Comparison of ENCODE assay signal across 1 cellular context in genomic region chr16:8989099-8989878, GRCh38.
TF ChIP-seq lines count a peak whose summit lies in the region.

No MANE protein-coding gene starts in this region.

TF ChIP-seq in HepG2, 621 proteins besides CTCF, POLR2A, EP300 and RAD21 (continued from another document and continues in another):
- TF ChIP-seq ARID4A (CRISPR knock-in tag; IDR thresholded peaks at IDR 0.05; ENCODE audit: borderline replicate concordance) (peak; percentile 60; the same call in 1 of the 2 replicates), ASH2L (IDR thresholded peaks at IDR 0.05; ENCODE audit: insufficient read length, low read depth, low read length) (peak; percentile 65), CBX5 (CRISPR knock-in tag; IDR thresholded peaks at IDR 0.05; ENCODE audit: borderline replicate concordance) (peak; percentile 30; the same call in 1 of the 2 replicates), ZNF740 (CRISPR knock-in tag; IDR thresholded peaks at IDR 0.05) (no peak), SAP130 (CRISPR knock-in tag; IDR thresholded peaks at IDR 0.05; ENCODE audit: low read depth) (peak; percentile 66; the same call in 1 of the 2 replicates), DZIP1 (CRISPR knock-in tag; IDR thresholded peaks at IDR 0.05) (0 out of 2 replicates have a peak, but pooled peaks have one; percentile 22), ZFP36L2 (CRISPR knock-in tag; IDR thresholded peaks at IDR 0.05) (no peak), UBTF (CRISPR knock-in tag; IDR thresholded peaks at IDR 0.05) (peak; percentile 63), MAX (IDR thresholded peaks at IDR 0.05) (no peak; the same call in 1 of the 2 replicates), REXO4 (CRISPR knock-in tag; IDR thresholded peaks at IDR 0.05; ENCODE audit: borderline replicate concordance) (no peak), SKI (IDR thresholded peaks at IDR 0.05; ENCODE audit: partially characterized antibody) (peak; percentile 13), ETV5 (CRISPR knock-in tag; IDR thresholded peaks at IDR 0.05; ENCODE audit: borderline replicate concordance) (peak; percentile 66; the same call in 1 of the 2 replicates), KDM5B (CRISPR knock-in tag; IDR thresholded peaks at IDR 0.05; ENCODE audit: borderline replicate concordance) (peak; percentile 86), SRSF1 (optimal IDR thresholded peaks at IDR 0.05; ENCODE audit: low read depth, low read length) (peak; percentile 62), MXI1 (IDR thresholded peaks at IDR 0.05; ENCODE audit: borderline replicate concordance, low read depth, low read length) (0 out of 3 replicates have a peak, but pooled peaks have one; percentile 42), ZNF724P (CRISPR knock-in tag; IDR thresholded peaks at IDR 0.05; ENCODE audit: borderline replicate concordance) (0 out of 2 replicates have a peak, but pooled peaks have one; percentile 67), POGZ (CRISPR knock-in tag; IDR thresholded peaks at IDR 0.05) (peak; percentile 58; the same call in 1 of the 2 replicates), NFE2L2 (IDR thresholded peaks at IDR 0.05; ENCODE audit: low read length) (no peak), ZBTB3 (CRISPR knock-in tag; IDR thresholded peaks at IDR 0.05; ENCODE audit: borderline replicate concordance, low read depth) (0 out of 2 replicates have a peak, but pooled peaks have one; percentile 35), ATF2 (CRISPR knock-in tag; IDR thresholded peaks at IDR 0.05) (0 out of 2 replicates have a peak, but pooled peaks have one; percentile 24), ZNF644 (CRISPR knock-in tag; IDR thresholded peaks at IDR 0.05; ENCODE audit: low read depth) (peak; percentile 44; the same call in 1 of the 2 replicates), ARID5B (CRISPR knock-in tag; IDR thresholded peaks at IDR 0.05) (peak; percentile 80), ZBTB7A (CRISPR knock-in tag; IDR thresholded peaks at IDR 0.05) (peak; percentile 19; the same call in 1 of the 2 replicates), TARDBP (CRISPR knock-in tag; IDR thresholded peaks at IDR 0.05) (peak; percentile 59; the same call in 1 of the 2 replicates), PAX8 (CRISPR knock-in tag; IDR thresholded peaks at IDR 0.05; ENCODE audit: borderline replicate concordance) (no peak), ZNF121 (CRISPR knock-in tag; IDR thresholded peaks at IDR 0.05) (peak; percentile 84), MED1 (CRISPR knock-in tag; IDR thresholded peaks at IDR 0.05) (peak; percentile 51), KLF12 (CRISPR knock-in tag; IDR thresholded peaks at IDR 0.05; ENCODE audit: borderline replicate concordance) (peak; percentile 73; the same call in 1 of the 2 replicates), HNRNPL (IDR thresholded peaks at IDR 0.05; ENCODE audit: low read depth, low read length) (peak; percentile 98), TCF7L2 (IDR thresholded peaks at IDR 0.05; ENCODE audit: low read depth, low read length) (no peak; the same call in 1 of the 2 replicates), ZBTB38 (CRISPR knock-in tag; IDR thresholded peaks at IDR 0.05) (peak; percentile 64; the same call in 1 of the 2 replicates), HIC2 (CRISPR knock-in tag; IDR thresholded peaks at IDR 0.05; ENCODE audit: low read depth) (peak; percentile 81), CHD2 (IDR thresholded peaks at IDR 0.05; ENCODE audit: low read depth, low read length) (no peak), ISL2 (CRISPR knock-in tag; IDR thresholded peaks at IDR 0.05) (peak; percentile 26; the same call in 1 of the 2 replicates), ZNF207 (IDR thresholded peaks at IDR 0.05; ENCODE audit: borderline replicate concordance) (no peak), ZNF280B (CRISPR knock-in tag; IDR thresholded peaks at IDR 0.05; ENCODE audit: borderline replicate concordance) (peak; percentile 88), NR2C2 (CRISPR knock-in tag; IDR thresholded peaks at IDR 0.05; ENCODE audit: borderline replicate concordance) (peak; percentile 13; the same call in 1 of the 2 replicates), CHCHD3 (CRISPR knock-in tag; IDR thresholded peaks at IDR 0.05) (no peak), MXD1 (CRISPR knock-in tag; IDR thresholded peaks at IDR 0.05) (peak; percentile 76), ZBTB21 (CRISPR knock-in tag; IDR thresholded peaks at IDR 0.05) (peak; percentile 49; the same call in 1 of the 2 replicates), ZNF230 (CRISPR knock-in tag; IDR thresholded peaks at IDR 0.05) (no peak)
